Comparison of ENCODE assay signal across 15 cellular contexts in the genomic region with DNA sequence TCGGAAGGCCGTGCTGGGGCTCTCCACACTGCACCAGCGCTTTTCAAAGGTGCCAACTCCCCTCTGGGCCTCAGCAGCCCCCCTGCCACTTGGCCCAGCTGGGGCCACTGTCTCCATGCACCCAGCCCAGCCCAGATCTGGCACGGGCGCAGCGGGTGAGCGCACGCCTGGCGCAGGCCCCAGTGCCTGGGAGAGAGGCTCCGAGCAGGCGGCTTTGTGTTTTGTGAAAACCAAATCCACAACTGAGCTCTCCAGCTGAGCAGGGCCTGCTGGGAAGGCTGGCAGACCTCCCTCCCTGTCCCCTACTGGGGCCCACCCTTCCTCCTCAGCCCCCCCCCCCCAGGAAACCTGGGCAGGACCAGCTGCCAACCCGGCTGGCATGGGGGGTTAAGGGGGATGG. TPM values are rescaled to one million over a fixed set of nuclear protein-coding genes. Genes with fewer than 3 reads are reported as not detected.
DNase-seq lines count a peak whose midpoint lies in the region; ATAC-seq, FAIRE-seq and TF ChIP-seq lines count a peak whose summit lies in the region.
"Had no signal": no experiment of that assay in that cellular context is flagged by ENCODE, and none has a peak within 500 bp of the region (broad histone marks: within the 10 kb centered on the region; RNA-seq: fewer than 3 reads in every experiment).

No MANE protein-coding gene starts in this region.

- H3K9me2 ChIP-seq in GM23338 (ENCODE audit: insufficient read depth) (no peaks in the 10 kb centered on the region), PC-3 (replicated peaks; ENCODE audit: low read length) (no peaks in the 10 kb centered on the region)

- H3K4me1 ChIP-seq in GM23338 (ENCODE audit: insufficient read depth) = no peaks in the 10 kb centered on the region
- peaks cover 0 to 19% (median 0%) of the 10 kb centered on the region in 3 donors for H3K4me1 ChIP-seq in gastroesophageal sphincter
- H3K4me1 ChIP-seq in PC-3 (ENCODE audit: insufficient read depth, low read length) = no peaks in the 10 kb centered on the region
- no peaks in the 10 kb centered on the region for H3K4me1 ChIP-seq in pancreas
- H3K4me1 ChIP-seq: Peyer's patch had no signal

- CTCF ChIA-PET in PC-3 (lab: Charles Lee) = no interaction called here

- peaks cover 13% of the 10 kb centered on the region for H3K4me1 Mint-ChIP-seq in GM23338
- peaks cover 46 to 74% of the 10 kb centered on the region in 2 donors for H3K4me1 Mint-ChIP-seq in stimulated activated naive B cell treated with anti-CD40 and anti-IgM and Interleukin-4, amounts not matched to agents 10 μg/mL and 1 μg/mL and 100 μg/mL, for 72 hours

- peaks cover 4% of the 10 kb centered on the region for H3K27me3 Mint-ChIP-seq in GM23338 (ENCODE audit: insufficient read depth, low read depth, poor library complexity)
- H3K27me3 Mint-ChIP-seq in stimulated activated naive B cell treated with anti-CD40 and anti-IgM and Interleukin-4, amounts not matched to agents 10 μg/mL and 1 μg/mL and 100 μg/mL, for 72 hours = no peaks in the 10 kb centered on the region

- intact Hi-C loops in PC-3 (cut with micrococcal nuclease) (no loop called here), pancreas (cut with DNase I) (no loop called here)

- ATAC-seq in GM23338 (peak; percentile 52), gastroesophageal sphincter (peak; percentile 62), PC-3 (no peak), pancreas (no peak)
- ATAC-seq in stimulated activated naive B cell treated with anti-CD40 and anti-IgM and Interleukin-4, amounts not matched to agents 10 μg/mL and 1 μg/mL and 100 μg/mL, for 72 hours (replicated peaks) = no peak

- TF ChIP-seq POLR2A in gastroesophageal sphincter (IDR thresholded peaks at IDR 0.05) = no peak

- H3K4me3 ChIP-seq in GM23338 (no peak overlapping the region), gastroesophageal sphincter (no peak overlapping the region), PC-3 (ENCODE audit: low read length) (no peak overlapping the region), pancreas (no peak overlapping the region)

- TF ChIP-seq CTCF in GM23338 (conservative IDR thresholded peaks at IDR 0.05; ENCODE audit: low read depth in 2 of 2) = no peak
- no peak for TF ChIP-seq CTCF in gastroesophageal sphincter (IDR thresholded peaks at IDR 0.05)
- TF ChIP-seq CTCF in PC-3 (conservative IDR thresholded peaks at IDR 0.05; ENCODE audit: low read depth, low read length) = no peak
- no peak for TF ChIP-seq CTCF in pancreas (IDR thresholded peaks at IDR 0.05)

- H3K79me2 ChIP-seq in GM23338 (replicated peaks; ENCODE audit: insufficient read depth) (no peaks in the 10 kb centered on the region), PC-3 (ENCODE audit: low read length) (no peaks in the 10 kb centered on the region)

- POLR2A ChIA-PET in PC-3 (lab: Charles Lee; ENCODE audit: unreplicated experiment) = no interaction called here

- H3K9ac ChIP-seq in PC-3 (ENCODE audit: low read length) = no peak overlapping the region

- H3K27me3 ChIP-seq in GM23338 (ENCODE audit: insufficient read depth) (no peaks in the 10 kb centered on the region), gastroesophageal sphincter (no peaks in the 10 kb centered on the region), PC-3 (ENCODE audit: low read length) (0 out of 2 replicates have a peak, but pooled peaks cover 3% of the 10 kb centered on the region), pancreas (no peaks in the 10 kb centered on the region)
- H3K27me3 ChIP-seq: Peyer's patch had no signal

- H3K36me3 Mint-ChIP-seq in GM23338 (ENCODE audit: low read depth) = no peaks in the 10 kb centered on the region
- peaks cover 0 to 4% of the 10 kb centered on the region in 2 donors for H3K36me3 Mint-ChIP-seq in stimulated activated naive B cell treated with anti-CD40 and anti-IgM and Interleukin-4, amounts not matched to agents 10 μg/mL and 1 μg/mL and 100 μg/mL, for 72 hours

- H3K36me3 ChIP-seq in GM23338 (ENCODE audit: insufficient read depth) (no peaks in the 10 kb centered on the region), gastroesophageal sphincter (no peaks in the 10 kb centered on the region), PC-3 (ENCODE audit: low read depth, low read length) (no peaks in the 10 kb centered on the region), pancreas (no peaks in the 10 kb centered on the region)
- H3K36me3 ChIP-seq: neutrophil, Peyer's patch had no signal

- DNase-seq in GM23338 (ENCODE audit: low spot score) = no peak
- DNase-seq in NCI-H69 (lab: John Stamatoyannopoulos, UW) = peak; percentile 91
- DNase-seq in stimulated activated naive B cell treated with anti-CD40 and anti-IgM and Interleukin-4, amounts not matched to agents 10 μg/mL and 1 μg/mL and 100 μg/mL, for 72 hours = no peak
- no peak for DNase-seq in activated T-cell treated with anti-CD3 and anti-CD28 coated beads for 4 hours
- DNase-seq in PC-3 = no peak
- DNase-seq in SHP77 (lab: John Stamatoyannopoulos, UW) = no peak
- no peak for DNase-seq in pancreas
- DNase-seq: Calu3; stimulated activated CD4-positive, alpha-beta T cell treated with anti-CD3 and anti-CD28 coated beads, Interleukin-4, amount 100 ng/mL, for 1 hour had no signal

- H3K4me3 Mint-ChIP-seq in GM23338 = no peak overlapping the region
- no peak overlapping the region for H3K4me3 Mint-ChIP-seq in stimulated activated naive B cell treated with anti-CD40 and anti-IgM and Interleukin-4, amounts not matched to agents 10 μg/mL and 1 μg/mL and 100 μg/mL, for 72 hours

- H3K27ac ChIP-seq in GM23338 (ENCODE audit: low read depth) (no peak overlapping the region), gastroesophageal sphincter (peak overlapping the region in 3 of 4 donors; percentile 46 to 58 (median 50)), PC-3 (ENCODE audit: low read length) (no peak overlapping the region), pancreas (no peak overlapping the region)
- H3K27ac ChIP-seq: epithelial cell of prostate, neutrophil had no signal

- no CpG with 5 or more reads among the region's 12 CpGs for WGBS in gastroesophageal sphincter (ENCODE audit: low coverage in 1 of 2), 2 donors
- WGBS in pancreas, 2 donors = 89 to 91% methylated on average over 12 of the region's 12 CpGs

- no peaks in the 10 kb centered on the region for H3F3A ChIP-seq in GM23338 (replicated peaks; ENCODE audit: low read depth)
- no peaks in the 10 kb centered on the region for H3F3A ChIP-seq in PC-3 (ENCODE audit: low read length, unreplicated experiment)

- no peak overlapping the region for H3K27ac Mint-ChIP-seq in GM23338
- H3K27ac Mint-ChIP-seq in stimulated activated naive B cell treated with anti-CD40 and anti-IgM and Interleukin-4, amounts not matched to agents 10 μg/mL and 1 μg/mL and 100 μg/mL, for 72 hours = peak overlapping the region; percentile 98

- H4K20me1 ChIP-seq in GM23338 (replicated peaks; ENCODE audit: insufficient read depth) = no peaks in the 10 kb centered on the region
- H4K20me1 ChIP-seq in PC-3 (ENCODE audit: low read length) = no peaks in the 10 kb centered on the region

- H3K9me3 Mint-ChIP-seq in GM23338 = no peaks in the 10 kb centered on the region
- H3K9me3 Mint-ChIP-seq in stimulated activated naive B cell treated with anti-CD40 and anti-IgM and Interleukin-4, amounts not matched to agents 10 μg/mL and 1 μg/mL and 100 μg/mL, for 72 hours = no peaks in the 10 kb centered on the region

- no peaks in the 10 kb centered on the region for H3K9me3 ChIP-seq in gastroesophageal sphincter
- no peaks in the 10 kb centered on the region for H3K9me3 ChIP-seq in PC-3 (ENCODE audit: low read length)
- H3K9me3 ChIP-seq in pancreas = no peaks in the 10 kb centered on the region
- H3K9me3 ChIP-seq: neutrophil, Peyer's patch had no signal

- H3K4me2 ChIP-seq in GM23338 (peak overlapping the region; percentile 20; the same call in 1 of the 2 replicates), PC-3 (ENCODE audit: low read length) (no peak overlapping the region)

- H2AFZ ChIP-seq in GM23338 = peak overlapping the region; percentile 56; the same call in 1 of the 2 replicates
- H2AFZ ChIP-seq in PC-3 (ENCODE audit: low read length) = no peak overlapping the region

- no peak for FAIRE-seq in pancreas (lab: Jason Lieb, UNC)
- FAIRE-seq: keratinocyte, TTC549 had no signal

- no TSS peak for BruUV-seq in PC-3 (replicated peaks; lab: Mats Ljungman, UMichigan)

- no peak for TF ChIP-seq EP300 in gastroesophageal sphincter (IDR thresholded peaks at IDR 0.05)

TF ChIP-seq in GM23338, 12 proteins besides CTCF, POLR2A, EP300 and RAD21:
- TF ChIP-seq NANOG (IDR thresholded peaks at IDR 0.05; ENCODE audit: borderline replicate concordance) = no peak
- TF ChIP-seq CREB1 (CRISPR knock-in tag; IDR thresholded peaks at IDR 0.05; ENCODE audit: low read depth) = no peak
- TF ChIP-seq ZNF114 (CRISPR knock-in tag; IDR thresholded peaks at IDR 0.05) = no peak
- no peak for TF ChIP-seq ZNF331 (CRISPR knock-in tag; IDR thresholded peaks at IDR 0.05; ENCODE audit: low read depth)
- TF ChIP-seq EZH2phosphoT487 (IDR thresholded peaks at IDR 0.05; ENCODE audit: unreplicated experiment) = no peak
- TF ChIP-seq, protein P1, sequence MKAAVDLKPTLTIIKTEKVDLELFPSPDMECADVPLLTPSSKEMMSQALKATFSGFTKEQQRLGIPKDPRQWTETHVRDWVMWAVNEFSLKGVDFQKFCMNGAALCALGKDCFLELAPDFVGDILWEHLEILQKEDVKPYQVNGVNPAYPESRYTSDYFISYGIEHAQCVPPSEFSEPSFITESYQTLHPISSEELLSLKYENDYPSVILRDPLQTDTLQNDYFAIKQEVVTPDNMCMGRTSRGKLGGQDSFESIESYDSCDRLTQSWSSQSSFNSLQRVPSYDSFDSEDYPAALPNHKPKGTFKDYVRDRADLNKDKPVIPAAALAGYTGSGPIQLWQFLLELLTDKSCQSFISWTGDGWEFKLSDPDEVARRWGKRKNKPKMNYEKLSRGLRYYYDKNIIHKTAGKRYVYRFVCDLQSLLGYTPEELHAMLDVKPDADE (IDR thresholded peaks at IDR 0.05) = no peak
- TF ChIP-seq JUNB (IDR thresholded peaks at IDR 0.05; ENCODE audit: unreplicated experiment) = no peak
- no peak for TF ChIP-seq STAT1 (IDR thresholded peaks at IDR 0.05; ENCODE audit: unreplicated experiment)

RNA-seq across cellular contexts. Expression of a gene that starts 17.0 kb away (rescaled TPM):
- 0.42 and 0.74 TPM in 2 replicates for total RNA-seq in GM23338 (2014; rRNA removed; shearing (Covaris generic))
- 0.26 and 1.1 TPM in 2 replicates for polyA plus RNA-seq in GM23338 (2016; fragmentation: Nextera tagmentation; extraction: Ambion mirVana)
- 1 to 10 TPM in 3 of 4 donors, under 1 TPM in 1; 0.93 to 8.5 (median 3.7) TPM for total RNA-seq in gastroesophageal sphincter
- 0.15 and 1.4 TPM in 2 replicates for total RNA-seq in PC-3 (2014; rRNA removed)
- total RNA-seq in pancreas = 1 to 10 TPM in 2 of 6 donors, under 1 TPM in 4; 0.09 to 3.4 (median 0.36) TPM
- 1 to 10 TPM in 1 of 2 donors, under 1 TPM in 1; 0.91 to 1.3 TPM for polyA plus RNA-seq in pancreas

Comparison
In these comparisons a context has a peak if more than half of its experiments do, and no peak if none do; other contexts are left out.
1. ATAC-seq: peak in GM23338 (single experiment) and gastroesophageal sphincter (single experiment); none in stimulated activated naive B cell treated with anti-CD40 and anti-IgM and Interleukin-4, amounts not matched to agents 10 μg/mL and 1 μg/mL and 100 μg/mL, for 72 hours (0 of 2), PC-3 (single experiment) and pancreas (0 of 4).
2. H3K27ac ChIP-seq: peak in gastroesophageal sphincter (3 of 4); none in GM23338 (single experiment), PC-3 (single experiment) and pancreas (0 of 4).